In the genomic region with DNA sequence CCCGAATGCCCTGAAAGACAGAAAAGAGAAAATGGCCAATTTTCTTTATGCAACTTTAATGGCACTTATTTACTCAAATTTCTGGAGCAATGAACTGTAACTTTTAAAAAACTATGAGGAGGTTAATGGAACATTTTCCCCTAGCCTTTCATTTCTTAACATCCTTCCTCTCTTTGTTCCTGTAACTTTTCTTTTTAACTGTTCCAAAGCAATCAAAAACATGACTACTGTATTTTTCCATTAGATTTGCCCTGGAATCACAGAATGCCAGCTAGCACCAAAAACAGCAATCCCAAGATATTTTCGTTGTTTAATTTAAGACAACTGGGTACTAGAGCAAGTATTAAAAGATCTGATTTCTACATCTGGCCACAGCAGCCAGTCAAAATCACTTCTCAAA, we compare ENCODE assay signal across 1 cellular context.
TF ChIP-seq lines count a peak whose summit lies in the region.

No MANE protein-coding gene starts in this region.

TF ChIP-seq in endothelial cell of umbilical vein, 7 proteins besides CTCF, POLR2A, EP300 and RAD21:
- TF ChIP-seq, protein P1, sequence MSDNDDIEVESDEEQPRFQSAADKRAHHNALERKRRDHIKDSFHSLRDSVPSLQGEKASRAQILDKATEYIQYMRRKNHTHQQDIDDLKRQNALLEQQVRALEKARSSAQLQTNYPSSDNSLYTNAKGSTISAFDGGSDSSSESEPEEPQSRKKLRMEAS (IDR thresholded peaks at IDR 0.05; ENCODE audit: insufficient read depth, insufficient read length), result no peak
- no peak for TF ChIP-seq JUN (IDR thresholded peaks at IDR 0.05; ENCODE audit: borderline replicate concordance, insufficient read depth, insufficient read length, low read depth)
- TF ChIP-seq GATA2 (IDR thresholded peaks at IDR 0.05; ENCODE audit: insufficient read depth, insufficient read length, low read depth, low read length), result no peak
- no peak for TF ChIP-seq FOS (IDR thresholded peaks at IDR 0.05; ENCODE audit: borderline replicate concordance, insufficient read depth, low read length)
- no peak for TF ChIP-seq MYC (IDR thresholded peaks at IDR 0.05; ENCODE audit: low read depth, low read length)
- TF ChIP-seq EZH2 (IDR thresholded peaks at IDR 0.05; ENCODE audit: borderline replicate concordance, low read depth, low read length, severe bottlenecking), result no peak
- no peak for TF ChIP-seq POLR2AphosphoS5 (IDR thresholded peaks at IDR 0.05; ENCODE audit: insufficient read depth, low read depth, low read length)
